In the genomic region with DNA sequence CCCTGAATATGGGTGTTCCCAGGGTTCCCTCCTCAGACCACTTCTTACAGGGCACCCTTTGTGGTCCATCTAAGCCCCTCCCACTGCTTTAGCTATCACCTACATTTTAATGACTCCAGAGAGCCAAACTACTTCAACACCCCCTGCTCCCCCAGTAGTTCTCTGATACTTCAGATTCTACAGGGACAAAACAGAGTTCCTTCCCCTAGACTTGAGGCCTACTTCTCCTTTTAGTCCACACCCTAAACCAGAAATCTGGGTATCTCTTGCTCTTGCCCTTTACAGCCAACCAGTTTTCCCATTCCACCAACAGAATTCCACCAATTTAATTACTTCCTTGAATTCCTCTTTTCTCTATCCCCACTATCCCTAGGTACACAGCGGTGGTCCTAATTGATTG, we compare ENCODE assay signal across 11 cellular contexts.
DNase-seq lines count a peak whose midpoint lies in the region; ATAC-seq, FAIRE-seq and TF ChIP-seq lines count a peak whose summit lies in the region.
"Had no signal": no experiment of that assay in that cellular context is flagged by ENCODE, and none has a peak within 500 bp of the region (broad histone marks: within the 10 kb centered on the region; RNA-seq: fewer than 3 reads in every experiment).

No MANE protein-coding gene starts in this region.

- no peak for FAIRE-seq in astrocyte (lab: Jason Lieb, UNC)

- H4K20me1 ChIP-seq in DND-41 (ENCODE audit: insufficient read depth, low read length), result peaks cover 27% of the 10 kb centered on the region
- peaks cover 11% of the 10 kb centered on the region for H4K20me1 ChIP-seq in astrocyte (ENCODE audit: insufficient read depth, low read length)

- H3K4me1 ChIP-seq in DND-41 (ENCODE audit: insufficient read depth, low read length) (peaks cover 45% of the 10 kb centered on the region), astrocyte (ENCODE audit: insufficient read depth, low read length) (peaks cover 18% of the 10 kb centered on the region)

- peaks cover 9% of the 10 kb centered on the region for H3K27me3 Mint-ChIP-seq in astrocyte (ENCODE audit: low read depth, unreplicated experiment)

- TF ChIP-seq CTCF in DND-41 (IDR thresholded peaks at IDR 0.05; ENCODE audit: borderline replicate concordance, extremely low read depth, low read length, poor library complexity, severe bottlenecking), result no peak
- TF ChIP-seq CTCF in astrocyte (IDR thresholded peaks at IDR 0.05; ENCODE audit: insufficient read depth, low read depth, low read length), result no peak

- H3K9ac ChIP-seq in DND-41 (ENCODE audit: low read depth, low read length), result peak overlapping the region; percentile 99; the same call in 1 of the 2 replicates
- no peak overlapping the region for H3K9ac ChIP-seq in astrocyte (ENCODE audit: low read length)
- H3K9ac ChIP-seq: parathyroid adenoma had no signal

- H3K36me3 ChIP-seq in DND-41 (ENCODE audit: insufficient read depth, low read length), result peaks cover 18% of the 10 kb centered on the region
- H3K36me3 ChIP-seq in astrocyte (ENCODE audit: insufficient read depth, low read length), result no peaks in the 10 kb centered on the region

- H2AFZ ChIP-seq in DND-41 (ENCODE audit: low read depth, low read length) (no peak overlapping the region), astrocyte (ENCODE audit: low read depth, low read length) (no peak overlapping the region)
- H2AFZ ChIP-seq: parathyroid adenoma had no signal

- H3K27ac Mint-ChIP-seq in astrocyte (ENCODE audit: unreplicated experiment), result peak overlapping the region; percentile 96

- H3K79me2 ChIP-seq in DND-41 (ENCODE audit: insufficient read depth, low read length), result peaks cover 92% of the 10 kb centered on the region
- H3K79me2 ChIP-seq in astrocyte (ENCODE audit: insufficient read depth, low read length), result peaks cover 43% of the 10 kb centered on the region

- H3K4me2 ChIP-seq in DND-41 (ENCODE audit: insufficient read depth, low read length) (peak overlapping the region; percentile 64), astrocyte (ENCODE audit: low read length) (peak overlapping the region; percentile 86)

- H3K4me3 Mint-ChIP-seq in astrocyte (ENCODE audit: unreplicated experiment), result peak overlapping the region; percentile 93

- ATAC-seq in DND-41 (ENCODE audit: insufficient read depth, low read depth) (no peak), GM19035 (IDR thresholded peaks at IDR 0.05; ENCODE audit: unreplicated experiment) (no peak)

- H3K36me3 Mint-ChIP-seq in astrocyte (ENCODE audit: low read depth, unreplicated experiment), result peaks cover 7% of the 10 kb centered on the region

- H3K9me3 ChIP-seq in DND-41 (ENCODE audit: insufficient read depth, low read length, severe bottlenecking) (no peaks in the 10 kb centered on the region), astrocyte (ENCODE audit: insufficient read depth, low read depth, low read length) (no peaks in the 10 kb centered on the region)

- peaks cover 28% of the 10 kb centered on the region for H3K4me1 Mint-ChIP-seq in astrocyte (ENCODE audit: low read depth, unreplicated experiment)

- H3K9me3 Mint-ChIP-seq in astrocyte (ENCODE audit: unreplicated experiment), result peaks cover 5% of the 10 kb centered on the region
- H3K9me3 Mint-ChIP-seq: activated CD4-positive, alpha-beta T cell treated with anti-CD3 and anti-CD28 coated beads, Interleukin-2, amount 10 ng/mL, durations not matched to agents 7 days and 5 days had no signal

- DNase-seq in DND-41 (no peak), Kasumi-1 (lab: John Stamatoyannopoulos, UW) (peak; percentile 68 to 78), astrocyte (ENCODE audit: low read depth) (no peak), pons (ENCODE audit: low spot score) (peak; percentile 55), mucosa of gallbladder (ENCODE audit: low spot score) (no peak), NCI-H146 (lab: John Stamatoyannopoulos, UW) (no peak)
- DNase-seq: activated CD4-positive, alpha-beta T cell treated with anti-CD3 and anti-CD28 coated beads, Interleukin-2, amount 10 ng/mL, durations not matched to agents 7 days and 5 days; central memory CD4-positive, alpha-beta T cell; NCI-H524 treated with DMSO at 0.1 percent for 48 hours had no signal

- peak overlapping the region; percentile 32 for H3K27ac ChIP-seq in DND-41 (ENCODE audit: low read length)
- no peak overlapping the region for H3K27ac ChIP-seq in astrocyte (ENCODE audit: low read depth, low read length)
- H3K27ac ChIP-seq: parathyroid adenoma had no signal

- H3K4me3 ChIP-seq in DND-41 (ENCODE audit: low read depth in 1 of 2, low read length in 2 of 2) (no peak overlapping the region), astrocyte (ENCODE audit: insufficient read depth, low read depth, low read length) (no peak overlapping the region)

- no peaks in the 10 kb centered on the region for H3K27me3 ChIP-seq in DND-41 (ENCODE audit: insufficient read depth, low read length, poor library complexity)
- no peaks in the 10 kb centered on the region for H3K27me3 ChIP-seq in astrocyte (ENCODE audit: insufficient read depth, low read length)

Comparison
In these comparisons a context has a peak if more than half of its experiments do, and no peak if none do; other contexts are left out.
1. DNase-seq: peak in Kasumi-1 (2 of 2) and pons (single experiment); none in DND-41 (single experiment), astrocyte (single experiment), mucosa of gallbladder (single experiment) and NCI-H146 (single experiment).